In genomic region chr1:91806146-91806545, GRCh38 we compare ENCODE assay signal across 19 cellular contexts.
DNase-seq lines count a peak whose midpoint lies in the region; ATAC-seq and TF ChIP-seq lines count a peak whose summit lies in the region.
"Had no signal": no experiment of that assay in that cellular context is flagged by ENCODE, and none has a peak within 500 bp of the region (broad histone marks: within the 10 kb centered on the region; RNA-seq: fewer than 3 reads in every experiment).

No MANE protein-coding gene starts in this region.

- no peaks in the 10 kb centered on the region for H3K9me3 ChIP-seq in body of pancreas
- no peaks in the 10 kb centered on the region for H3K9me3 ChIP-seq in naive thymus-derived CD4-positive, alpha-beta T cell (ENCODE audit: control insufficient read depth in 2 of 3, low read length in 3 of 3)
- no peaks in the 10 kb centered on the region for H3K9me3 ChIP-seq in uterus
- no peaks in the 10 kb centered on the region for H3K9me3 ChIP-seq in MM.1S (replicated peaks; ENCODE audit: insufficient read depth, low read length)
- H3K9me3 ChIP-seq: psoas muscle, upper lobe of right lung had no signal

- H3K9me2 ChIP-seq in MM.1S (replicated peaks; ENCODE audit: insufficient read depth, low read length): no peaks in the 10 kb centered on the region

- TF ChIP-seq POLR2A in body of pancreas (IDR thresholded peaks at IDR 0.05) (no peak), uterus (IDR thresholded peaks at IDR 0.05) (no peak)

- no peaks in the 10 kb centered on the region for H3K27me3 ChIP-seq in body of pancreas
- no peaks in the 10 kb centered on the region for H3K27me3 ChIP-seq in naive thymus-derived CD4-positive, alpha-beta T cell (ENCODE audit: control insufficient read depth in 2 of 2, insufficient read depth in 2 of 2, low read length in 2 of 2)
- H3K27me3 ChIP-seq in uterus: no peaks in the 10 kb centered on the region
- H3K27me3 ChIP-seq in MM.1S (replicated peaks; ENCODE audit: insufficient read depth, low read length): no peaks in the 10 kb centered on the region
- H3K27me3 ChIP-seq: upper lobe of right lung had no signal

- no peak for TF ChIP-seq CTCF in body of pancreas (IDR thresholded peaks at IDR 0.05)
- TF ChIP-seq CTCF in uterus (IDR thresholded peaks at IDR 0.05): no peak
- no peak for TF ChIP-seq CTCF in MM.1S (IDR thresholded peaks at IDR 0.05; ENCODE audit: low read length)

- no peak overlapping the region for H3K4me2 ChIP-seq in MM.1S (ENCODE audit: low read depth, low read length)

- no peak for DNase-seq in activated naive CD4-positive, alpha-beta T cell treated with anti-CD3 and anti-CD28 coated beads for 36 hours
- DNase-seq in body of pancreas (no peak), uterus (peak in 1 of 2 donors; percentile 53), MM.1S (no peak)
- DNase-seq in naive thymus-derived CD4-positive, alpha-beta T cell: no peak
- no peak for DNase-seq in T-helper 2 cell treated with Interferon-gamma antibody and Interleukin-4, amounts not matched to agents 5 μg/mL and 100 μg/mL, for 36 hours (ENCODE audit: low spot score)
- DNase-seq: activated B cell treated with CpG ODN at 0.5 μM for 24 hours; activated gamma-delta T cell treated with Interleukin-2 at 50 U/mL for 16 hours; cortex of kidney; NCI-H187; psoas muscle; stimulated activated CD4-positive, alpha-beta T cell treated with anti-CD3 and anti-CD28 coated beads, Interleukin-12 subunit alpha, Interleukin-12 subunit beta, amount 100 ng/mL, for 4 hours; upper lobe of right lung had no signal

- POLR2A ChIA-PET in naive thymus-derived CD4-positive, alpha-beta T cell (lab: Charles Lee): interaction anchor here (1.5 to 4.3 kb wide), 2 partner anchors 9 to 14 kb away, joined by 13 to 23 read pairs; no protein-coding TSS in a partner anchor

- CTCF ChIA-PET in activated naive CD4-positive, alpha-beta T cell treated with anti-CD3 and anti-CD28 coated beads for 36 hours (lab: Charles Lee): interaction anchor here (0.7 to 1.8 kb wide), 3 partner anchors 24 to 78 kb away, joined by 3 to 8 read pairs (median 7); no protein-coding TSS in a partner anchor
- CTCF ChIA-PET in naive thymus-derived CD4-positive, alpha-beta T cell (lab: Charles Lee): interaction anchor here (1.6 kb wide), 1 partner anchor 80 kb away, joined by 4 read pairs; the partner anchor contains the start of gene TGFBR3

- peaks cover 9% of the 10 kb centered on the region for H3F3A ChIP-seq in MM.1S (ENCODE audit: insufficient read depth, low read length)

- H3K79me2 ChIP-seq in MM.1S (ENCODE audit: low read length): no peaks in the 10 kb centered on the region

- no peaks in the 10 kb centered on the region for H4K20me1 ChIP-seq in MM.1S (ENCODE audit: insufficient read depth, low read length)

- ATAC-seq in body of pancreas: no peak
- no peak for ATAC-seq in naive thymus-derived CD4-positive, alpha-beta T cell
- no peak for ATAC-seq in HG02759 (IDR thresholded peaks at IDR 0.05; ENCODE audit: unreplicated experiment)
- ATAC-seq: HCT116; stimulated activated memory B cell treated with anti-CD40 and anti-IgM and Interleukin-4, amounts not matched to agents 10 μg/mL and 1 μg/mL and 100 μg/mL, for 72 hours had no signal

- H3K4me1 Mint-ChIP-seq in activated naive CD4-positive, alpha-beta T cell treated with anti-CD3 and anti-CD28 coated beads, Interleukin-2, amount 50 U/mL, for 24 hours: peaks cover 71% of the 10 kb centered on the region
- peaks cover 52% of the 10 kb centered on the region for H3K4me1 Mint-ChIP-seq in activated naive CD4-positive, alpha-beta T cell treated with anti-CD3 and anti-CD28 coated beads for 36 hours (ENCODE audit: low read depth)
- H3K4me1 Mint-ChIP-seq in naive thymus-derived CD4-positive, alpha-beta T cell: peaks cover 48 to 82% (median 61%) of the 10 kb centered on the region in 7 donors
- H3K4me1 Mint-ChIP-seq in T-helper 2 cell treated with Interferon-gamma antibody and Interleukin-4, amounts not matched to agents 5 μg/mL and 100 μg/mL, for 36 hours (ENCODE audit: low read depth): peaks cover 66% of the 10 kb centered on the region

- H3K4me3 ChIP-seq in body of pancreas (no peak overlapping the region), uterus (no peak overlapping the region), MM.1S (ENCODE audit: low read length) (no peak overlapping the region)
- no peak overlapping the region for H3K4me3 ChIP-seq in naive thymus-derived CD4-positive, alpha-beta T cell (ENCODE audit: low read length)
- H3K4me3 ChIP-seq: psoas muscle, upper lobe of right lung had no signal

- peaks cover 49% of the 10 kb centered on the region for H3K4me1 ChIP-seq in body of pancreas
- H3K4me1 ChIP-seq in naive thymus-derived CD4-positive, alpha-beta T cell (ENCODE audit: control insufficient read depth in 2 of 2, insufficient read depth in 2 of 2, low read length in 2 of 2): peaks cover 32 to 39% of the 10 kb centered on the region in 2 donors
- peaks cover 13 to 19% of the 10 kb centered on the region in 2 donors for H3K4me1 ChIP-seq in uterus
- peaks cover 15% of the 10 kb centered on the region for H3K4me1 ChIP-seq in MM.1S (ENCODE audit: low read length)

- peak overlapping the region; percentile 73 to 85 (median 78) for H3K27ac ChIP-seq in body of pancreas
- H3K27ac ChIP-seq in naive thymus-derived CD4-positive, alpha-beta T cell (ENCODE audit: low read depth, low read length): peak overlapping the region; percentile 99
- H3K27ac ChIP-seq in uterus: peak overlapping the region; percentile 63 to 69
- no peak overlapping the region for H3K27ac ChIP-seq in MM.1S (ENCODE audit: low read length)
- H3K27ac ChIP-seq: epithelial cell of prostate, upper lobe of right lung had no signal

- H3K36me3 ChIP-seq in body of pancreas (replicated peaks in 1 of 2; ENCODE audit: insufficient read depth in 1 of 2, low read depth in 2 of 2) (no peaks in the 10 kb centered on the region), uterus (no peaks in the 10 kb centered on the region), MM.1S (replicated peaks; ENCODE audit: insufficient read depth, low read length) (no peaks in the 10 kb centered on the region)
- no peaks in the 10 kb centered on the region for H3K36me3 ChIP-seq in naive thymus-derived CD4-positive, alpha-beta T cell (ENCODE audit: control insufficient read depth in 2 of 3, insufficient read depth in 3 of 3, low read length in 3 of 3)
- H3K36me3 ChIP-seq: upper lobe of right lung had no signal

- H3K9ac ChIP-seq in MM.1S (ENCODE audit: low read length): no peak overlapping the region

- H3K36me3 Mint-ChIP-seq in activated naive CD4-positive, alpha-beta T cell treated with anti-CD3 and anti-CD28 coated beads, Interleukin-2, amount 50 U/mL, for 24 hours: peaks cover 5% of the 10 kb centered on the region
- H3K36me3 Mint-ChIP-seq in activated naive CD4-positive, alpha-beta T cell treated with anti-CD3 and anti-CD28 coated beads for 36 hours (ENCODE audit: low read depth): no peaks in the 10 kb centered on the region
- H3K36me3 Mint-ChIP-seq in naive thymus-derived CD4-positive, alpha-beta T cell: peaks cover 0 to 22% (median 0%) of the 10 kb centered on the region in 5 donors
- peaks cover 10% of the 10 kb centered on the region for H3K36me3 Mint-ChIP-seq in T-helper 2 cell treated with Interferon-gamma antibody and Interleukin-4, amounts not matched to agents 5 μg/mL and 100 μg/mL, for 36 hours (ENCODE audit: low read depth)
- H3K36me3 Mint-ChIP-seq: stimulated activated memory B cell treated with anti-CD40 and anti-IgM and Interleukin-4, amounts not matched to agents 10 μg/mL and 1 μg/mL and 100 μg/mL, for 72 hours had no signal

- no peaks in the 10 kb centered on the region for H3K9me3 Mint-ChIP-seq in activated naive CD4-positive, alpha-beta T cell treated with anti-CD3 and anti-CD28 coated beads, Interleukin-2, amount 50 U/mL, for 24 hours
- no peaks in the 10 kb centered on the region for H3K9me3 Mint-ChIP-seq in activated naive CD4-positive, alpha-beta T cell treated with anti-CD3 and anti-CD28 coated beads for 36 hours
- H3K9me3 Mint-ChIP-seq in naive thymus-derived CD4-positive, alpha-beta T cell: peaks cover 0 to 6% (median 0%) of the 10 kb centered on the region in 11 donors
- H3K9me3 Mint-ChIP-seq in T-helper 2 cell treated with Interferon-gamma antibody and Interleukin-4, amounts not matched to agents 5 μg/mL and 100 μg/mL, for 36 hours: no peaks in the 10 kb centered on the region
- H3K9me3 Mint-ChIP-seq: activated B cell treated with CpG ODN at 0.5 μM for 24 hours; stimulated activated memory B cell treated with anti-CD40 and anti-IgM and Interleukin-4, amounts not matched to agents 10 μg/mL and 1 μg/mL and 100 μg/mL, for 72 hours; T-helper 1 cell treated with Interleukin-12 subunit alpha and Interleukin-12 subunit beta and Interleukin-4 antibody, amounts not matched to agents 30 μg/mL and 1 μg/mL, for 36 hours had no signal

- intact Hi-C loops in activated naive CD4-positive, alpha-beta T cell treated with anti-CD3 and anti-CD28 coated beads for 36 hours (cut with micrococcal nuclease): loop anchor here (5.0 to 10.0 kb wide), 2 partner anchors 121 to 1169 kb away; no protein-coding TSS in a partner anchor
- intact Hi-C loops in body of pancreas (cut with DNase I) (no loop called here), uterus (cut with DNase I; ENCODE audit: low total_unique reads) (no loop called here)
- intact Hi-C loops in naive thymus-derived CD4-positive, alpha-beta T cell (cut with micrococcal nuclease): loop anchor here (10.0 kb wide), 3 partner anchors 489 to 1159 kb away; partner anchors contain the start of genes GLMN (in 2 of the 2), RPAP2 (in 2 of the 2), DIPK1A (in 1 of the 2) and RPL5 (in 1 of the 2)

- H3K27ac Mint-ChIP-seq in activated naive CD4-positive, alpha-beta T cell treated with anti-CD3 and anti-CD28 coated beads, Interleukin-2, amount 50 U/mL, for 24 hours: peak overlapping the region; percentile 15
- no peak overlapping the region for H3K27ac Mint-ChIP-seq in activated naive CD4-positive, alpha-beta T cell treated with anti-CD3 and anti-CD28 coated beads for 36 hours
- H3K27ac Mint-ChIP-seq in naive thymus-derived CD4-positive, alpha-beta T cell: peak overlapping the region; percentile 39 to 100 (median 98)
- no peak overlapping the region for H3K27ac Mint-ChIP-seq in T-helper 2 cell treated with Interferon-gamma antibody and Interleukin-4, amounts not matched to agents 5 μg/mL and 100 μg/mL, for 36 hours
- H3K27ac Mint-ChIP-seq: activated B cell treated with CpG ODN at 0.5 μM for 24 hours; stimulated activated memory B cell treated with anti-CD40 and anti-IgM and Interleukin-4, amounts not matched to agents 10 μg/mL and 1 μg/mL and 100 μg/mL, for 72 hours had no signal

- H3K27me3 Mint-ChIP-seq in activated naive CD4-positive, alpha-beta T cell treated with anti-CD3 and anti-CD28 coated beads, Interleukin-2, amount 50 U/mL, for 24 hours: no peaks in the 10 kb centered on the region
- no peaks in the 10 kb centered on the region for H3K27me3 Mint-ChIP-seq in activated naive CD4-positive, alpha-beta T cell treated with anti-CD3 and anti-CD28 coated beads for 36 hours (ENCODE audit: low read depth)
- peaks cover 0 to 15% (median 0%) of the 10 kb centered on the region in 5 donors for H3K27me3 Mint-ChIP-seq in naive thymus-derived CD4-positive, alpha-beta T cell
- H3K27me3 Mint-ChIP-seq in T-helper 2 cell treated with Interferon-gamma antibody and Interleukin-4, amounts not matched to agents 5 μg/mL and 100 μg/mL, for 36 hours (ENCODE audit: low read depth): peaks cover 13% of the 10 kb centered on the region
- H3K27me3 Mint-ChIP-seq: activated B cell treated with CpG ODN at 0.5 μM for 24 hours; stimulated activated memory B cell treated with anti-CD40 and anti-IgM and Interleukin-4, amounts not matched to agents 10 μg/mL and 1 μg/mL and 100 μg/mL, for 72 hours had no signal

- WGBS in body of pancreas, 2 donors: 24 to 32% methylated on average over 6 of the region's 6 CpGs

- H3K4me3 Mint-ChIP-seq in activated naive CD4-positive, alpha-beta T cell treated with anti-CD3 and anti-CD28 coated beads, Interleukin-2, amount 50 U/mL, for 24 hours: no peak overlapping the region
- H3K4me3 Mint-ChIP-seq in activated naive CD4-positive, alpha-beta T cell treated with anti-CD3 and anti-CD28 coated beads for 36 hours: no peak overlapping the region
- H3K4me3 Mint-ChIP-seq in naive thymus-derived CD4-positive, alpha-beta T cell: no peak overlapping the region
- H3K4me3 Mint-ChIP-seq in T-helper 2 cell treated with Interferon-gamma antibody and Interleukin-4, amounts not matched to agents 5 μg/mL and 100 μg/mL, for 36 hours: no peak overlapping the region
- H3K4me3 Mint-ChIP-seq: activated B cell treated with CpG ODN at 0.5 μM for 24 hours; stimulated activated memory B cell treated with anti-CD40 and anti-IgM and Interleukin-4, amounts not matched to agents 10 μg/mL and 1 μg/mL and 100 μg/mL, for 72 hours; T-helper 1 cell treated with Interleukin-12 subunit alpha and Interleukin-12 subunit beta and Interleukin-4 antibody, amounts not matched to agents 30 μg/mL and 1 μg/mL, for 36 hours had no signal

- no peak overlapping the region for H2AFZ ChIP-seq in MM.1S (ENCODE audit: low read length)

Comparison
In these comparisons a context has a peak if more than half of its experiments do, and no peak if none do; other contexts are left out.
1. H3K27ac Mint-ChIP-seq: peak in activated naive CD4-positive, alpha-beta T cell treated with anti-CD3 and anti-CD28 coated beads, Interleukin-2, amount 50 U/mL, for 24 hours (single experiment) and naive thymus-derived CD4-positive, alpha-beta T cell (9 of 9); none in activated naive CD4-positive, alpha-beta T cell treated with anti-CD3 and anti-CD28 coated beads for 36 hours (single experiment) and T-helper 2 cell treated with Interferon-gamma antibody and Interleukin-4, amounts not matched to agents 5 μg/mL and 100 μg/mL, for 36 hours (single experiment).
2. intact Hi-C loops: an anchor here in activated naive CD4-positive, alpha-beta T cell treated with anti-CD3 and anti-CD28 coated beads for 36 hours (5.0 to 10.0 kb wide) and naive thymus-derived CD4-positive, alpha-beta T cell (10.0 kb wide); none called in body of pancreas and uterus.